In the genomic region with DNA sequence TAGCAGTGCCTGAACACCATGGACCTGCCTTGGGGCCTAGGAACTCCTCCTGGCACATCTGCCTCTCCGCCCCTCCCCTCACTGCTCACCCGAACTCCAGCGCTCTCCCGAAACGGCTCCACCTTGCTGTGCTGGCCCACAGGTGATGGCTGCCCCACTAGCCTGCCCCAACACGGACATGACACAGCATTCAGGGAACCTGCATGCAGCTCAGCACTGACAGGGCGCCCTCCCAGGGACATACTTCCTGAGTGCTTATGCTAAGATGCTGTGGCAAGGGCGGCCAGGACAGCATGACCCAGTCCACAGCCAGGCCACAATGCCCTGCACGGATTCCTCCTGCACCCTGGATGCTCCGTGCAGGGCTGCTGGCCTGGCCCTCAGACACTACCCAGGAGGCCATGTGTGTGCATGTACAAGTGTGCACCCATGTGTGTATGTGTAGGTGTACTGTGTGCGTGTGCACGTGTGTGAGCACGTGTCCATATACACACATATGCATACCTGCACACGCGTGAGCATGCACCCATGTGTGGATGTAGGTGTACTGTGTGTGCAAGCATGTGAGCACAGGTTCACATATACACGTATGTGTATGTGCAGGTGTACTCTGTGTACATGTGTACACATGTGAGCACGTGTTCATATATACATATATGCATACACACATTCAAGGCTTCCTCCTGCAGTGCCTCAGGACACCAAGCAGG, we compare ENCODE assay signal across 22 cellular contexts. TPM values are rescaled to one million over a fixed set of nuclear protein-coding genes. Genes with fewer than 3 reads are reported as not detected.
"Had no signal": no experiment of that assay in that cellular context is flagged by ENCODE, and none has a peak within 500 bp of the region (broad histone marks: within the 10 kb centered on the region; RNA-seq: fewer than 3 reads in every experiment).

No MANE protein-coding gene starts in this region.

- H3K4me3 Mint-ChIP-seq: effector memory CD8-positive, alpha-beta T cell; immature natural killer cell; naive B cell; nephron had no signal

- FAIRE-seq: keratinocyte had no signal

- DNase-seq: effector memory CD8-positive, alpha-beta T cell; gastrocnemius medialis; glutamatergic neuron; immature natural killer cell; left ventricle myocardium inferior; mesendoderm; naive B cell; sigmoid colon; stimulated activated CD4-positive, alpha-beta T cell treated with anti-CD3 and anti-CD28 coated beads, Interleukin-2, amount 100 ng/mL, for 24 hours; stimulated activated naive CD4-positive, alpha-beta T cell; stomach; substantia nigra; transverse colon had no signal

- H3K4me1 Mint-ChIP-seq: nephron had no signal

- H3K9me3 ChIP-seq: esophagus muscularis mucosa, gastrocnemius medialis, left ventricle myocardium inferior, sigmoid colon, stomach, thoracic aorta, transverse colon had no signal

- ATAC-seq: effector memory CD8-positive, alpha-beta T cell; gastrocnemius medialis had no signal

- H3K36me3 Mint-ChIP-seq: immature natural killer cell had no signal

- H3K27ac Mint-ChIP-seq: effector memory CD8-positive, alpha-beta T cell; immature natural killer cell; naive B cell; nephron had no signal

RNA-seq across cellular contexts. Expression of a gene that starts 6.0 kb away (rescaled TPM):
- total RNA-seq: fibroblast of villous mesenchyme, gastrocnemius medialis, left ventricle myocardium inferior, lung microvascular endothelial cell, omental fat pad, pulmonary artery endothelial cell, stomach, thoracic aorta, transverse colon, ureter had no signal

RNA-seq across cellular contexts. Expression of a gene that starts 55.3 kb away (rescaled TPM):
- total RNA-seq: gastrocnemius medialis had no signal
